In the genomic region with DNA sequence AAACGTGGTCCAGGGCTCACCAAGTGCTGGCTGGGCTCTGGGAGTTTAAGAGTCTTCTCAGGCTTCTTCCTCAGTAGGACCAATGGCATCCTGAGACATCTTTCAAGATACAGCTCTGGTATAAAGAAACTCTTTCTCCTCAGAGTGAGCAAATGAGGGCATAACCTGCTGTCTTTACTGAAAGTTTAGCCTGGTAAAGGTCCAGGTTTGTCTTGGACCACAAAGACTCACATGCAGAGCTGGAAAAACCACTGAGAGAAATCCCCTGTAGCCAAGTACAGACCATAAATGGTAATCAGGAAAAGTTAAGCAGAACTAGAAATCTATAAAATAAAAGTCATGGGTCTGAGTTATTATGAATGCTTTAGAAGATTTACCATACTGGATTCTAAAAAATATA, we compare ENCODE assay signal across 1 cellular context.
TF ChIP-seq lines count a peak whose summit lies in the region.

No MANE protein-coding gene starts in this region.

TF ChIP-seq in IMR-90, 13 proteins besides CTCF, POLR2A, EP300 and RAD21 (continued from another document):
- TF ChIP-seq, protein P1, sequence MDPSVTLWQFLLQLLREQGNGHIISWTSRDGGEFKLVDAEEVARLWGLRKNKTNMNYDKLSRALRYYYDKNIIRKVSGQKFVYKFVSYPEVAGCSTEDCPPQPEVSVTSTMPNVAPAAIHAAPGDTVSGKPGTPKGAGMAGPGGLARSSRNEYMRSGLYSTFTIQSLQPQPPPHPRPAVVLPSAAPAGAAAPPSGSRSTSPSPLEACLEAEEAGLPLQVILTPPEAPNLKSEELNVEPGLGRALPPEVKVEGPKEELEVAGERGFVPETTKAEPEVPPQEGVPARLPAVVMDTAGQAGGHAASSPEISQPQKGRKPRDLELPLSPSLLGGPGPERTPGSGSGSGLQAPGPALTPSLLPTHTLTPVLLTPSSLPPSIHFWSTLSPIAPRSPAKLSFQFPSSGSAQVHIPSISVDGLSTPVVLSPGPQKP (IDR thresholded peaks at IDR 0.05; ENCODE audit: borderline replicate concordance, low read depth, low read length) = no peak
- TF ChIP-seq MXI1 (IDR thresholded peaks at IDR 0.05; ENCODE audit: borderline replicate concordance, low read depth, low read length) = no peak
- no peak for TF ChIP-seq RFX5 (IDR thresholded peaks at IDR 0.05; ENCODE audit: low read depth, low read length)
- no peak for TF ChIP-seq FOS (IDR thresholded peaks at IDR 0.05; ENCODE audit: low read depth, low read length)
- TF ChIP-seq, protein P2, sequence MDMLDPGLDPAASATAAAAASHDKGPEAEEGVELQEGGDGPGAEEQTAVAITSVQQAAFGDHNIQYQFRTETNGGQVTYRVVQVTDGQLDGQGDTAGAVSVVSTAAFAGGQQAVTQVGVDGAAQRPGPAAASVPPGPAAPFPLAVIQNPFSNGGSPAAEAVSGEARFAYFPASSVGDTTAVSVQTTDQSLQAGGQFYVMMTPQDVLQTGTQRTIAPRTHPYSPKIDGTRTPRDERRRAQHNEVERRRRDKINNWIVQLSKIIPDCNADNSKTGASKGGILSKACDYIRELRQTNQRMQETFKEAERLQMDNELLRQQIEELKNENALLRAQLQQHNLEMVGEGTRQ (IDR thresholded peaks at IDR 0.05; ENCODE audit: low read depth, low read length) = no peak
- no peak for TF ChIP-seq SMC3 (IDR thresholded peaks at IDR 0.05; ENCODE audit: low read depth, low read length)
